Comparison of ENCODE assay signal across 14 cellular contexts in genomic region chr3:191070201-191070600, GRCh38.
A peak's percentile ranks its signal among the peaks of the same experiment; 100 is the strongest.
DNase-seq lines count a peak whose midpoint lies in the region; ATAC-seq and TF ChIP-seq lines count a peak whose summit lies in the region.
"Had no signal": no experiment of that assay in that cellular context is flagged by ENCODE, and none has a peak within 500 bp of the region (broad histone marks: within the 10 kb centered on the region; RNA-seq: fewer than 3 reads in every experiment).

No MANE protein-coding gene starts in this region.

- H3K27me3 Mint-ChIP-seq in HFFc6 (ENCODE audit: insufficient read depth) (no peaks in the 10 kb centered on the region), endothelial cell (ENCODE audit: unreplicated experiment) (no peaks in the 10 kb centered on the region)
- H3K27me3 Mint-ChIP-seq in natural killer cell treated with Interleukin-12 subunit alpha and Interleukin-12 subunit beta and Interleukin-15 and Interleukin-18, amount 100 ng/mL, for 72 hours = no peaks in the 10 kb centered on the region
- H3K27me3 Mint-ChIP-seq: activated naive CD8-positive, alpha-beta T cell treated with anti-CD3 and anti-CD28 coated beads, Interleukin-2, amount 10 ng/mL, durations not matched to agents 7 days and 5 days had no signal

- peak overlapping the region; percentile 75 for H3K4me3 Mint-ChIP-seq in HFFc6
- H3K4me3 Mint-ChIP-seq in natural killer cell treated with Interleukin-12 subunit alpha and Interleukin-12 subunit beta and Interleukin-15 and Interleukin-18, amount 100 ng/mL, for 72 hours = no peak overlapping the region
- H3K4me3 Mint-ChIP-seq in endothelial cell (ENCODE audit: unreplicated experiment) = no peak overlapping the region
- H3K4me3 Mint-ChIP-seq: activated naive CD8-positive, alpha-beta T cell treated with anti-CD3 and anti-CD28 coated beads, Interleukin-2, amount 10 ng/mL, durations not matched to agents 7 days and 5 days; neural crest cell had no signal

- H3K36me3 Mint-ChIP-seq in HFFc6 (ENCODE audit: low read depth) (no peaks in the 10 kb centered on the region), endothelial cell (ENCODE audit: low read depth, unreplicated experiment) (no peaks in the 10 kb centered on the region)
- no peaks in the 10 kb centered on the region for H3K36me3 Mint-ChIP-seq in natural killer cell treated with Interleukin-12 subunit alpha and Interleukin-12 subunit beta and Interleukin-15 and Interleukin-18, amount 100 ng/mL, for 72 hours
- H3K36me3 Mint-ChIP-seq: activated naive CD8-positive, alpha-beta T cell treated with anti-CD3 and anti-CD28 coated beads, Interleukin-2, amount 10 ng/mL, durations not matched to agents 7 days and 5 days had no signal

- no peak overlapping the region for H3K4me3 ChIP-seq in fibroblast of the aortic adventitia (ENCODE audit: low read depth, low read length)
- H3K4me3 ChIP-seq: thoracic aorta had no signal

- DNase-seq in HFFc6 = peak; percentile 90
- DNase-seq in T1000 (lab: John Stamatoyannopoulos, UW) = peak; percentile 33
- DNase-seq in fibroblast of the aortic adventitia (ENCODE audit: low read depth) = peak; percentile 87
- DNase-seq in stimulated activated naive CD4-positive, alpha-beta T cell treated with Interleukin-2 at 50 U/mL for 16 hours (lab: John Stamatoyannopoulos, UW) = no peak
- DNase-seq in natural killer cell treated with Interleukin-12 subunit alpha and Interleukin-12 subunit beta and Interleukin-15 and Interleukin-18, amount 100 ng/mL, for 72 hours (ENCODE audit: low spot score) = no peak
- DNase-seq in endothelial cell (ENCODE audit: low spot score) = no peak
- DNase-seq: activated CD4-positive, alpha-beta T cell treated with anti-CD3 and anti-CD28 coated beads for 1 hour; activated naive CD8-positive, alpha-beta T cell treated with anti-CD3 and anti-CD28 coated beads, Interleukin-2, amount 10 ng/mL, durations not matched to agents 7 days and 5 days; activated T-cell treated with anti-CD3 and anti-CD28 coated beads for 4 hours; NK-92 treated with Interleukin-12 subunit alpha and Interleukin-12 subunit beta, amount 100 ng/mL, for 24 hours; T-helper 1 cell had no signal

- peaks cover 63% of the 10 kb centered on the region for H3K4me1 Mint-ChIP-seq in HFFc6 (ENCODE audit: low read depth)
- H3K4me1 Mint-ChIP-seq in natural killer cell treated with Interleukin-12 subunit alpha and Interleukin-12 subunit beta and Interleukin-15 and Interleukin-18, amount 100 ng/mL, for 72 hours (ENCODE audit: low read depth in 2 of 2) = no peaks in the 10 kb centered on the region
- peaks cover 3% of the 10 kb centered on the region for H3K4me1 Mint-ChIP-seq in endothelial cell (ENCODE audit: unreplicated experiment)
- H3K4me1 Mint-ChIP-seq: activated naive CD8-positive, alpha-beta T cell treated with anti-CD3 and anti-CD28 coated beads, Interleukin-2, amount 10 ng/mL, durations not matched to agents 7 days and 5 days; neural crest cell had no signal

- H3K27ac Mint-ChIP-seq in HFFc6 (peak overlapping the region; percentile 90), endothelial cell (ENCODE audit: unreplicated experiment) (no peak overlapping the region)
- no peak overlapping the region for H3K27ac Mint-ChIP-seq in natural killer cell treated with Interleukin-12 subunit alpha and Interleukin-12 subunit beta and Interleukin-15 and Interleukin-18, amount 100 ng/mL, for 72 hours
- H3K27ac Mint-ChIP-seq: activated naive CD8-positive, alpha-beta T cell treated with anti-CD3 and anti-CD28 coated beads, Interleukin-2, amount 10 ng/mL, durations not matched to agents 7 days and 5 days had no signal

- TF ChIP-seq CTCF in HFFc6 (IDR thresholded peaks at IDR 0.05) = no peak
- TF ChIP-seq CTCF in fibroblast of the aortic adventitia (IDR thresholded peaks at IDR 0.05; ENCODE audit: insufficient read depth, low read length) = no peak
- no peak for TF ChIP-seq CTCF in endothelial cell (IDR thresholded peaks at IDR 0.05; ENCODE audit: unreplicated experiment)

- ATAC-seq in HG02973 (IDR thresholded peaks at IDR 0.05; ENCODE audit: unreplicated experiment) = no peak
- ATAC-seq in natural killer cell treated with Interleukin-12 subunit alpha and Interleukin-12 subunit beta and Interleukin-15 and Interleukin-18, amount 100 ng/mL, for 72 hours = no peak

- H3K9me3 Mint-ChIP-seq in HFFc6 = no peaks in the 10 kb centered on the region
- H3K9me3 Mint-ChIP-seq in natural killer cell treated with Interleukin-12 subunit alpha and Interleukin-12 subunit beta and Interleukin-15 and Interleukin-18, amount 100 ng/mL, for 72 hours = peaks cover 6% of the 10 kb centered on the region
- no peaks in the 10 kb centered on the region for H3K9me3 Mint-ChIP-seq in endothelial cell (ENCODE audit: unreplicated experiment)
- H3K9me3 Mint-ChIP-seq: activated naive CD8-positive, alpha-beta T cell treated with anti-CD3 and anti-CD28 coated beads, Interleukin-2, amount 10 ng/mL, durations not matched to agents 7 days and 5 days; neural crest cell had no signal

Comparison
In these comparisons a context has a peak if more than half of its experiments do, and no peak if none do; other contexts are left out.
1. DNase-seq: peak in HFFc6 (single experiment), T1000 (single experiment) and fibroblast of the aortic adventitia (single experiment); none in stimulated activated naive CD4-positive, alpha-beta T cell treated with Interleukin-2 at 50 U/mL for 16 hours (single experiment), natural killer cell treated with Interleukin-12 subunit alpha and Interleukin-12 subunit beta and Interleukin-15 and Interleukin-18, amount 100 ng/mL, for 72 hours (single experiment) and endothelial cell (single experiment).